24 cellular contexts compared by ENCODE assay signal in genomic region chr1:59104191-59104760, GRCh38.
"Had no signal": no experiment of that assay in that cellular context is flagged by ENCODE, and none has a peak within 500 bp of the region (broad histone marks: within the 10 kb centered on the region; RNA-seq: fewer than 3 reads in every experiment).

No MANE protein-coding gene starts in this region.

- H3K36me3 Mint-ChIP-seq: activated naive CD8-positive, alpha-beta T cell treated with anti-CD3 and anti-CD28 coated beads, Interleukin-2, amount 10 ng/mL, durations not matched to agents 7 days and 5 days; immature natural killer cell had no signal

- H3K4me1 ChIP-seq: uterus had no signal

- H3K27me3 Mint-ChIP-seq: activated CD4-positive, alpha-beta T cell treated with anti-CD3 and anti-CD28 coated beads, Interleukin-2, amount 10 ng/mL, durations not matched to agents 24 days and 14 days; activated CD8-positive, alpha-beta T cell treated with anti-CD3 and anti-CD28 coated beads for 36 hours; progenitor cell of endocrine pancreas; stimulated activated naive CD8-positive, alpha-beta T cell treated with anti-CD3 and anti-CD28 coated beads, Interleukin-15, Interleukin-2, amounts not matched to agents 100 ng/mL and 50 ng/mL, for 24 hours had no signal

- H3K4me3 ChIP-seq: esophagus squamous epithelium, heart right ventricle, left ventricle myocardium inferior, tibial nerve, uterus had no signal

- H3K9me3 ChIP-seq: tibial nerve, uterus had no signal

- H3K27ac Mint-ChIP-seq: activated CD4-positive, alpha-beta T cell treated with anti-CD3 and anti-CD28 coated beads, Interleukin-2, amount 10 ng/mL, durations not matched to agents 24 days and 14 days; activated CD8-positive, alpha-beta T cell treated with anti-CD3 and anti-CD28 coated beads for 36 hours; activated naive CD8-positive, alpha-beta T cell treated with anti-CD3 and anti-CD28 coated beads, Interleukin-2, amount 10 ng/mL, durations not matched to agents 7 days and 5 days; activated T-helper 2 cell treated with anti-CD3 and anti-CD28 coated beads, Interferon-gamma antibody, Interleukin-2, Interleukin-4, amounts not matched to agents 10 μg/mL and 5 μg/mL and 100 μg/mL, durations not matched to agents 14 hours and 24 hours and 36 hours; immature natural killer cell; nephron progenitor cell; progenitor cell of endocrine pancreas; stimulated activated naive CD8-positive, alpha-beta T cell treated with anti-CD3 and anti-CD28 coated beads, Interleukin-15, Interleukin-2, amounts not matched to agents 100 ng/mL and 50 ng/mL, for 24 hours had no signal

- H3K9me3 Mint-ChIP-seq: activated CD8-positive, alpha-beta T cell treated with anti-CD3 and anti-CD28 coated beads for 36 hours; activated T-helper 2 cell treated with anti-CD3 and anti-CD28 coated beads, Interferon-gamma antibody, Interleukin-2, Interleukin-4, amounts not matched to agents 10 μg/mL and 5 μg/mL and 100 μg/mL, durations not matched to agents 14 hours and 24 hours and 36 hours; immature natural killer cell; stimulated activated naive CD8-positive, alpha-beta T cell treated with anti-CD3 and anti-CD28 coated beads, Interleukin-15, Interleukin-2, amounts not matched to agents 100 ng/mL and 50 ng/mL, for 24 hours had no signal

- H3K36me3 ChIP-seq: esophagus squamous epithelium, heart right ventricle, left ventricle myocardium inferior, tibial nerve, uterus had no signal

- H3K4me1 Mint-ChIP-seq: activated CD4-positive, alpha-beta T cell treated with anti-CD3 and anti-CD28 coated beads, Interleukin-2, amount 10 ng/mL, durations not matched to agents 24 days and 14 days; activated naive CD8-positive, alpha-beta T cell treated with anti-CD3 and anti-CD28 coated beads, Interleukin-2, amount 10 ng/mL, durations not matched to agents 7 days and 5 days; immature natural killer cell had no signal

- H3K4me3 Mint-ChIP-seq: activated CD4-positive, alpha-beta T cell treated with anti-CD3 and anti-CD28 coated beads, Interleukin-2, amount 10 ng/mL, durations not matched to agents 24 days and 14 days; activated CD8-positive, alpha-beta T cell treated with anti-CD3 and anti-CD28 coated beads for 36 hours; activated naive CD8-positive, alpha-beta T cell treated with anti-CD3 and anti-CD28 coated beads, Interleukin-2, amount 10 ng/mL, durations not matched to agents 7 days and 5 days; immature natural killer cell; nephron progenitor cell; stimulated activated naive CD8-positive, alpha-beta T cell treated with anti-CD3 and anti-CD28 coated beads, Interleukin-15, Interleukin-2, amounts not matched to agents 100 ng/mL and 50 ng/mL, for 24 hours had no signal

- ATAC-seq: activated CD8-positive, alpha-beta T cell treated with anti-CD3 and anti-CD28 coated beads for 36 hours; heart right ventricle had no signal

- DNase-seq: activated CD4-positive, alpha-beta T cell treated with anti-CD3 and anti-CD28 coated beads, Interleukin-2, amount 10 ng/mL, durations not matched to agents 24 days and 14 days; activated CD4-positive, CD25-positive, alpha-beta regulatory T cell; activated CD8-positive, alpha-beta T cell treated with anti-CD3 and anti-CD28 coated beads for 36 hours; activated naive CD4-positive, alpha-beta T cell treated with Interleukin-2 at 50 U/mL for 16 hours; activated naive CD8-positive, alpha-beta T cell treated with anti-CD3 and anti-CD28 coated beads, Interleukin-2, amount 10 ng/mL, durations not matched to agents 7 days and 5 days; activated T-cell treated with anti-CD3 and anti-CD28 coated beads, Interleukin-2, amount 50 U/mL, for 1 hour; amygdala; dermis blood vessel endothelial cell; effector memory CD4-positive, alpha-beta T cell; esophagus squamous epithelium; heart right ventricle; immature natural killer cell; kidney glomerular epithelial cell; left ventricle myocardium inferior; mammary epithelial cell; midbrain; nephron progenitor cell; occipital lobe; stimulated activated CD4-positive, alpha-beta T cell treated with anti-CD3 and anti-CD28 coated beads, Interleukin-2, amount 100 ng/mL, for 24 hours; uterus had no signal

- H3K27me3 ChIP-seq: esophagus squamous epithelium, heart right ventricle, tibial nerve, uterus had no signal
